Comparison of ENCODE assay signal across 34 cellular contexts in the genomic region with DNA sequence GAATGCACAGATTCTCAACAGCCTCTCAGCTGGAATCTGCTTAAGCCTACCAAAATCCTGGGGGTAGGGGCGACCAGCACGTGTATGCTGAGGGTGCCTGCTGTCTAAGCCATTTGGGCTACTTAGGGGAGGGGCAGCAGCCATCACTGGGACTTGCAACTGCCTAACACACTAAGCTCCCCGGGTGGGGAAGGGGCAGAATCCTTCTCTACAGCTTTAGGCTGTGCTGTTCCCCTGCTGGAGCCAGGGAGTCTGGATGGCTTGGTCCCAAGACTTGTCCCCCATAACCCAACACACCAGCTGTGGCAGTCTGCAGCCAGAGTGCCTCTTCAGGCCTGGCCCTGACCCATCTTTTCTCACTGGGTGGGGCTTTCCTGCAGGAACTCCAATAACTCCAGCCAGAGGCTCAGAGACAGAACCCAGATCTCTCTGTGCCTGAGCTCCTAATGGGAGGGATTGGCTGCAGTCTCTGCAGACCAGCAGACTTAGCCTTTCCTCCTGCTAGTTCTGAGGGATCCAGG.
"Had no signal": no experiment of that assay in that cellular context is flagged by ENCODE, and none has a peak within 500 bp of the region (broad histone marks: within the 10 kb centered on the region; RNA-seq: fewer than 3 reads in every experiment).

No MANE protein-coding gene starts in this region.

- H3K4me3 Mint-ChIP-seq: activated CD4-positive, alpha-beta T cell treated with anti-CD3 and anti-CD28 coated beads for 36 hours; activated CD4-positive, alpha-beta T cell treated with anti-CD3 and anti-CD28 coated beads, Interleukin-2, amount 10 ng/mL, durations not matched to agents 7 days and 5 days; activated CD8-positive, alpha-beta T cell treated with anti-CD3 and anti-CD28 coated beads, Interleukin-2, amount 10 ng/mL, durations not matched to agents 7 days and 5 days; activated naive CD4-positive, alpha-beta T cell treated with anti-CD3 and anti-CD28 coated beads, Interleukin-2, amount 50 U/mL, for 24 hours; activated naive CD8-positive, alpha-beta T cell treated with anti-CD3 and anti-CD28 coated beads, Interleukin-2, amount 10 ng/mL, durations not matched to agents 7 days and 5 days; activated T-cell treated with anti-CD3 and anti-CD28 coated beads, Interleukin-2, amount 50 U/mL, for 24 hours had no signal

- H3K36me3 Mint-ChIP-seq: activated naive CD4-positive, alpha-beta T cell treated with anti-CD3 and anti-CD28 coated beads, Interleukin-2, amount 50 U/mL, for 24 hours; activated naive CD8-positive, alpha-beta T cell treated with anti-CD3 and anti-CD28 coated beads, Interleukin-2, amount 10 ng/mL, durations not matched to agents 7 days and 5 days had no signal

- ATAC-seq: activated CD4-positive, alpha-beta T cell treated with anti-CD3 and anti-CD28 coated beads for 36 hours; activated CD4-positive, CD25-positive, alpha-beta regulatory T cell treated with anti-CD3 and anti-CD28 coated beads, Interleukin-2, amount 50 U/mL, for 24 hours; activated CD8-positive, alpha-beta T cell treated with anti-CD3 and anti-CD28 coated beads, Interleukin-2, amount 10 ng/mL, durations not matched to agents 7 days and 5 days; PC-3 had no signal

- H3K9me3 Mint-ChIP-seq: activated CD4-positive, alpha-beta T cell treated with anti-CD3 and anti-CD28 coated beads, Interleukin-2, amount 10 ng/mL, durations not matched to agents 7 days and 5 days; activated naive CD4-positive, alpha-beta T cell treated with anti-CD3 and anti-CD28 coated beads, Interleukin-2, amount 50 U/mL, for 24 hours; activated naive CD8-positive, alpha-beta T cell treated with anti-CD3 and anti-CD28 coated beads, Interleukin-2, amount 10 ng/mL, durations not matched to agents 7 days and 5 days had no signal

- H3K27me3 Mint-ChIP-seq: activated CD4-positive, alpha-beta T cell treated with anti-CD3 and anti-CD28 coated beads for 36 hours; activated CD4-positive, alpha-beta T cell treated with anti-CD3 and anti-CD28 coated beads, Interleukin-2, amount 10 ng/mL, durations not matched to agents 7 days and 5 days; activated naive CD8-positive, alpha-beta T cell treated with anti-CD3 and anti-CD28 coated beads, Interleukin-2, amount 10 ng/mL, durations not matched to agents 7 days and 5 days; activated T-cell treated with anti-CD3 and anti-CD28 coated beads, Interleukin-2, amount 50 U/mL, for 24 hours had no signal

- H3K27ac Mint-ChIP-seq: activated CD4-positive, alpha-beta T cell treated with anti-CD3 and anti-CD28 coated beads for 36 hours; activated CD4-positive, alpha-beta T cell treated with anti-CD3 and anti-CD28 coated beads, Interleukin-2, amount 10 ng/mL, durations not matched to agents 7 days and 5 days; activated CD8-positive, alpha-beta T cell treated with anti-CD3 and anti-CD28 coated beads, Interleukin-2, amount 10 ng/mL, durations not matched to agents 7 days and 5 days; activated naive CD8-positive, alpha-beta T cell treated with anti-CD3 and anti-CD28 coated beads, Interleukin-2, amount 10 ng/mL, durations not matched to agents 7 days and 5 days; activated T-cell treated with anti-CD3 and anti-CD28 coated beads, Interleukin-2, amount 50 U/mL, for 24 hours; activated T-helper 2 cell treated with anti-CD3 and anti-CD28 coated beads, Interferon-gamma antibody, Interleukin-2, Interleukin-4, amounts not matched to agents 10 μg/mL and 5 μg/mL and 100 μg/mL, durations not matched to agents 14 hours and 24 hours and 36 hours had no signal

- H3K4me1 Mint-ChIP-seq: activated CD4-positive, alpha-beta T cell treated with anti-CD3 and anti-CD28 coated beads for 36 hours; activated CD4-positive, alpha-beta T cell treated with anti-CD3 and anti-CD28 coated beads, Interleukin-2, amount 10 ng/mL, durations not matched to agents 7 days and 5 days; activated naive CD4-positive, alpha-beta T cell treated with anti-CD3 and anti-CD28 coated beads, Interleukin-2, amount 50 U/mL, for 24 hours; activated naive CD8-positive, alpha-beta T cell treated with anti-CD3 and anti-CD28 coated beads, Interleukin-2, amount 10 ng/mL, durations not matched to agents 7 days and 5 days had no signal

- DNase-seq: activated CD4-positive, alpha-beta T cell treated with anti-CD3 and anti-CD28 coated beads for 36 hours; activated CD4-positive, alpha-beta T cell treated with anti-CD3 and anti-CD28 coated beads, Interleukin-2, amount 10 ng/mL, durations not matched to agents 7 days and 5 days; activated CD4-positive, alpha-beta T cell treated with anti-CD3 and anti-CD28 coated beads, Interleukin-2, amount 50 U/mL, for 48 hours; activated CD8-positive, alpha-beta T cell treated with anti-CD3 and anti-CD28 coated beads, Interleukin-2, amount 10 ng/mL, durations not matched to agents 7 days and 5 days; activated gamma-delta T cell; activated naive CD4-positive, alpha-beta T cell treated with Interleukin-2 at 50 U/mL for 16 hours; activated naive CD8-positive, alpha-beta T cell treated with anti-CD3 and anti-CD28 coated beads, Interleukin-2, amount 10 ng/mL, durations not matched to agents 7 days and 5 days; activated T-cell treated with anti-CD3 and anti-CD28 coated beads, Interleukin-2, amount 50 U/mL, for 24 hours; adrenal gland; anterior cingulate cortex; brain microvascular endothelial cell; central memory CD4-positive, alpha-beta T cell; Kasumi-1; KG1; MG63; NCI-H1048; NCI-H1105 treated with DMSO at 0.1 percent for 48 hours; NCI-H1436; NCI-H187; NCI-H2081 treated with DMSO at 0.1 percent for 48 hours; NCI-H226; NCI-H446 treated with DMSO at 0.1 percent for 48 hours; NCI-H69; NK-92 treated with Interleukin-12 subunit alpha and Interleukin-12 subunit beta, amount 100 ng/mL, for 24 hours; PC-3; Peyer's patch; RPMI8226; SW 1271; T-helper 1 cell; T-helper 2 cell; T-helper 9 cell had no signal
